10 cellular contexts compared by ENCODE assay signal in genomic region chr16:89633064-89633631, GRCh38. TPM values are rescaled to one million over a fixed set of nuclear protein-coding genes. Genes with fewer than 3 reads are reported as not detected.
DNase-seq lines count a peak whose midpoint lies in the region; ATAC-seq, FAIRE-seq and TF ChIP-seq lines count a peak whose summit lies in the region.
"Had no signal": no experiment of that assay in that cellular context is flagged by ENCODE, and none has a peak within 500 bp of the region (broad histone marks: within the 10 kb centered on the region; RNA-seq: fewer than 3 reads in every experiment).

No MANE protein-coding gene starts in this region.

- peak overlapping the region; percentile 23 for H3K9ac ChIP-seq in astrocyte (ENCODE audit: low read length)

- H2AFZ ChIP-seq in astrocyte (ENCODE audit: low read depth, low read length) = no peak overlapping the region

- no peaks in the 10 kb centered on the region for H3K9me3 ChIP-seq in astrocyte (ENCODE audit: insufficient read depth, low read depth, low read length)

- DNase-seq in AG09319 (ENCODE audit: extremely low read depth, low read depth) (peak; percentile 51), HS-5 (ENCODE audit: low read depth) (peak; percentile 59), astrocyte (ENCODE audit: low read depth) (peak; percentile 62), kidney tubule cell (ENCODE audit: low spot score) (peak; percentile 88), NOMO-1 (lab: John Stamatoyannopoulos, UW; ENCODE audit: unreplicated experiment in 2 of 2) (no peak), T-helper 9 cell (no peak), NCI-H2081 treated with DMSO at 0.1 percent for 48 hours (lab: John Stamatoyannopoulos, UW) (no peak)
- DNase-seq: NCI-H187, OCI-M1 had no signal

- no peaks in the 10 kb centered on the region for H3K9me3 Mint-ChIP-seq in astrocyte (ENCODE audit: unreplicated experiment)

- no peak for ATAC-seq in HG03135 (IDR thresholded peaks at IDR 0.05; ENCODE audit: unreplicated experiment)

- H3K4me1 ChIP-seq in astrocyte (ENCODE audit: insufficient read depth, low read length) = peaks cover 16% of the 10 kb centered on the region

- no peak overlapping the region for H3K4me3 Mint-ChIP-seq in astrocyte (ENCODE audit: unreplicated experiment)

- peaks cover 23% of the 10 kb centered on the region for H3K27me3 Mint-ChIP-seq in astrocyte (ENCODE audit: low read depth, unreplicated experiment)

- no peak overlapping the region for H3K4me3 ChIP-seq in astrocyte (ENCODE audit: insufficient read depth, low read depth, low read length)

- TF ChIP-seq CTCF in AG09319 (IDR thresholded peaks at IDR 0.05; ENCODE audit: low read depth, low read length) (no peak), astrocyte (IDR thresholded peaks at IDR 0.05; ENCODE audit: insufficient read depth, low read depth, low read length) (no peak)

- H4K20me1 ChIP-seq in astrocyte (ENCODE audit: insufficient read depth, low read length) = peaks cover 2% of the 10 kb centered on the region

- H3K4me2 ChIP-seq in astrocyte (ENCODE audit: low read length) = peak overlapping the region; percentile 51

- no peaks in the 10 kb centered on the region for H3K4me1 Mint-ChIP-seq in astrocyte (ENCODE audit: low read depth, unreplicated experiment)

- no peaks in the 10 kb centered on the region for H3K79me2 ChIP-seq in astrocyte (ENCODE audit: insufficient read depth, low read length)

- H3K27ac Mint-ChIP-seq in astrocyte (ENCODE audit: unreplicated experiment) = no peak overlapping the region

- no peak overlapping the region for H3K27ac ChIP-seq in astrocyte (ENCODE audit: low read depth, low read length)

- no peaks in the 10 kb centered on the region for H3K36me3 Mint-ChIP-seq in astrocyte (ENCODE audit: low read depth, unreplicated experiment)

- no peak for FAIRE-seq in astrocyte (lab: Jason Lieb, UNC)

- no peaks in the 10 kb centered on the region for H3K36me3 ChIP-seq in astrocyte (ENCODE audit: insufficient read depth, low read length)

- peaks cover 6% of the 10 kb centered on the region for H3K27me3 ChIP-seq in astrocyte (ENCODE audit: insufficient read depth, low read length)

RNA-seq across cellular contexts. Expression of gene DPEP1, which starts 19.7 kb away (rescaled TPM):
- total RNA-seq in astrocyte = 0.11 and 0.22 TPM in 2 replicates

RNA-seq across cellular contexts. Expression of gene CHMP1A, which starts 24.4 kb away (rescaled TPM):
- 84.2 and 85.7 TPM in 2 replicates for total RNA-seq in astrocyte

RNA-seq across cellular contexts. Expression of gene SPATA33, which starts 24.5 kb away (rescaled TPM):
- total RNA-seq in astrocyte = 11.8 and 12.3 TPM in 2 replicates

RNA-seq across cellular contexts. Expression of gene CDK10, which starts 53.3 kb away (rescaled TPM):
- total RNA-seq in astrocyte = 40.5 and 41.7 TPM in 2 replicates

RNA-seq across cellular contexts. Expression of gene CPNE7, which starts 57.6 kb away (rescaled TPM):
- 6.7 and 7.5 TPM in 2 replicates for total RNA-seq in astrocyte

Comparison
In these comparisons a context has a peak if more than half of its experiments do, and no peak if none do; other contexts are left out.
1. DNase-seq: peak in AG09319 (single experiment), HS-5 (single experiment), astrocyte (single experiment) and kidney tubule cell (single experiment); none in NOMO-1 (0 of 2), T-helper 9 cell (single experiment) and NCI-H2081 treated with DMSO at 0.1 percent for 48 hours (single experiment).